Comparison of ENCODE assay signal across 10 cellular contexts in genomic region chr19:48806818-48807589, GRCh38. TPM values are rescaled to one million over a fixed set of nuclear protein-coding genes. Genes with fewer than 3 reads are reported as not detected.
DNase-seq lines count a peak whose midpoint lies in the region; ATAC-seq lines count a peak whose summit lies in the region.
"Had no signal": no experiment of that assay in that cellular context is flagged by ENCODE, and none has a peak within 500 bp of the region (broad histone marks: within the 10 kb centered on the region; RNA-seq: fewer than 3 reads in every experiment).

No MANE protein-coding gene starts in this region.

- no peak overlapping the region for H3K4me3 Mint-ChIP-seq in activated T-cell treated with anti-CD3 and anti-CD28 coated beads, Interleukin-2, amount 50 U/mL, for 72 hours
- no peak overlapping the region for H3K4me3 Mint-ChIP-seq in T-helper 2 cell treated with Interferon-gamma antibody and Interleukin-4, amounts not matched to agents 5 μg/mL and 100 μg/mL, for 36 hours

- peaks cover 12% of the 10 kb centered on the region for H3K27me3 ChIP-seq in iPS-18a (ENCODE audit: control insufficient read depth, insufficient read depth, low read length)

- no peaks in the 10 kb centered on the region for H3K9me3 Mint-ChIP-seq in activated T-cell treated with anti-CD3 and anti-CD28 coated beads, Interleukin-2, amount 50 U/mL, for 72 hours
- no peaks in the 10 kb centered on the region for H3K9me3 Mint-ChIP-seq in T-helper 2 cell treated with Interferon-gamma antibody and Interleukin-4, amounts not matched to agents 5 μg/mL and 100 μg/mL, for 36 hours

- H3K27ac ChIP-seq in iPS-18a (ENCODE audit: low read length) (peak overlapping the region; percentile 11), temporal lobe (ENCODE audit: low read depth, low read length) (peak overlapping the region; percentile 72)

- no peaks in the 10 kb centered on the region for H3K27me3 Mint-ChIP-seq in activated T-cell treated with anti-CD3 and anti-CD28 coated beads, Interleukin-2, amount 50 U/mL, for 72 hours (ENCODE audit: low read depth)
- peaks cover under 1% of the 10 kb centered on the region for H3K27me3 Mint-ChIP-seq in T-helper 2 cell treated with Interferon-gamma antibody and Interleukin-4, amounts not matched to agents 5 μg/mL and 100 μg/mL, for 36 hours (ENCODE audit: low read depth)

- peak overlapping the region; percentile 11 for H3K9ac ChIP-seq in iPS-18a (ENCODE audit: low read length)

- H3K36me3 ChIP-seq in iPS-18a (ENCODE audit: control insufficient read depth, low read depth, low read length) = no peaks in the 10 kb centered on the region

- H3K4me1 Mint-ChIP-seq in activated T-cell treated with anti-CD3 and anti-CD28 coated beads, Interleukin-2, amount 50 U/mL, for 72 hours (ENCODE audit: low read depth) = peaks cover 27% of the 10 kb centered on the region
- peaks cover 26% of the 10 kb centered on the region for H3K4me1 Mint-ChIP-seq in T-helper 2 cell treated with Interferon-gamma antibody and Interleukin-4, amounts not matched to agents 5 μg/mL and 100 μg/mL, for 36 hours (ENCODE audit: low read depth)

- peaks cover 18% of the 10 kb centered on the region for H3K4me1 ChIP-seq in iPS-18a (ENCODE audit: control insufficient read depth, low read depth, low read length)

- peaks cover 0 to 1% of the 10 kb centered on the region in 2 donors for H3K36me3 Mint-ChIP-seq in activated T-cell treated with anti-CD3 and anti-CD28 coated beads, Interleukin-2, amount 50 U/mL, for 72 hours (ENCODE audit: insufficient read depth in 2 of 2)
- peaks cover 3% of the 10 kb centered on the region for H3K36me3 Mint-ChIP-seq in T-helper 2 cell treated with Interferon-gamma antibody and Interleukin-4, amounts not matched to agents 5 μg/mL and 100 μg/mL, for 36 hours (ENCODE audit: low read depth)

- no peak overlapping the region for H3K4me3 ChIP-seq in iPS-18a (ENCODE audit: low read length)
- H3K4me3 ChIP-seq: skin epidermis had no signal

- ATAC-seq in activated T-cell treated with anti-CD3 and anti-CD28 coated beads, Interleukin-2, amount 50 U/mL, for 72 hours (replicated peaks in 1 of 2) = peak; percentile 26 to 33
- ATAC-seq in HG02970 (IDR thresholded peaks at IDR 0.05; ENCODE audit: low FRiP score, unreplicated experiment) (no peak), GM18511 (IDR thresholded peaks at IDR 0.05; ENCODE audit: unreplicated experiment) (no peak)

- DNase-seq in activated T-cell treated with anti-CD3 and anti-CD28 coated beads, Interleukin-2, amount 50 U/mL, for 72 hours = peak in 1 of 2 donors; percentile 44
- DNase-seq in activated T-cell treated with anti-CD3 and anti-CD28 coated beads, Interleukin-2, amount 50 U/mL, for 1 hour = no peak
- no peak for DNase-seq in T-helper 2 cell treated with Interferon-gamma antibody and Interleukin-4, amounts not matched to agents 5 μg/mL and 100 μg/mL, for 36 hours (ENCODE audit: low spot score)
- DNase-seq in OCI-M1 (lab: John Stamatoyannopoulos, UW) = no peak

- H3K27ac Mint-ChIP-seq in activated T-cell treated with anti-CD3 and anti-CD28 coated beads, Interleukin-2, amount 50 U/mL, for 72 hours = no peak overlapping the region
- H3K27ac Mint-ChIP-seq in T-helper 2 cell treated with Interferon-gamma antibody and Interleukin-4, amounts not matched to agents 5 μg/mL and 100 μg/mL, for 36 hours = peak overlapping the region; percentile 72

- H3K9me3 ChIP-seq in iPS-18a (ENCODE audit: control insufficient read depth, low read depth, low read length) = no peaks in the 10 kb centered on the region

RNA-seq across cellular contexts. Expression of gene BCAT2, which starts 3.8 kb away (rescaled TPM):
- total RNA-seq in activated T-cell treated with anti-CD3 and anti-CD28 coated beads, Interleukin-2, amount 50 U/mL, for 72 hours = 10 to 100 TPM; 42.1 to 49.5 TPM
- 7.1 TPM for total RNA-seq in temporal lobe

RNA-seq across cellular contexts. Expression of gene HSD17B14, which starts 29.3 kb away (rescaled TPM):
- total RNA-seq in activated T-cell treated with anti-CD3 and anti-CD28 coated beads, Interleukin-2, amount 50 U/mL, for 72 hours = 1 to 10 TPM; 2.0 to 3.2 TPM
- total RNA-seq in temporal lobe = 1.7 TPM

RNA-seq across cellular contexts. Expression of gene FGF21, which starts 51.7 kb away (rescaled TPM):
- total RNA-seq in activated T-cell treated with anti-CD3 and anti-CD28 coated beads, Interleukin-2, amount 50 U/mL, for 72 hours = not detected
- total RNA-seq in temporal lobe = not detected
- total RNA-seq: frontal cortex had no signal

RNA-seq across cellular contexts. Expression of gene FUT1, which starts 54.6 kb away (rescaled TPM):
- total RNA-seq in activated T-cell treated with anti-CD3 and anti-CD28 coated beads, Interleukin-2, amount 50 U/mL, for 72 hours = under 1 TPM; 0.29 to 0.32 TPM
- 0.49 TPM for total RNA-seq in temporal lobe

Comparison
In these comparisons a context has a peak if more than half of its experiments do, and no peak if none do; other contexts are left out.
1. ATAC-seq: peak in activated T-cell treated with anti-CD3 and anti-CD28 coated beads, Interleukin-2, amount 50 U/mL, for 72 hours (2 of 2); none in HG02970 (single experiment) and GM18511 (single experiment).